ENCODE assay signal across 22 cellular contexts in genomic region chr5:82694886-82695285, GRCh38.
"Had no signal": no experiment of that assay in that cellular context is flagged by ENCODE, and none has a peak within 500 bp of the region (broad histone marks: within the 10 kb centered on the region; RNA-seq: fewer than 3 reads in every experiment).

No MANE protein-coding gene starts in this region.

- H3K27me3 Mint-ChIP-seq: effector memory CD8-positive, alpha-beta T cell; stimulated activated naive B cell treated with anti-CD40 and anti-IgM and Interleukin-4, amounts not matched to agents 10 μg/mL and 1 μg/mL and 100 μg/mL, for 72 hours had no signal

- H3K9me3 Mint-ChIP-seq: activated CD4-positive, alpha-beta T cell treated with anti-CD3 and anti-CD28 coated beads, Interleukin-2, amount 10 ng/mL, durations not matched to agents 7 days and 5 days; effector memory CD8-positive, alpha-beta T cell; nephron progenitor cell; stimulated activated naive B cell treated with anti-CD40 and anti-IgM and Interleukin-4, amounts not matched to agents 10 μg/mL and 1 μg/mL and 100 μg/mL, for 72 hours had no signal

- H3K36me3 ChIP-seq: cardiac muscle cell, left ventricle myocardium inferior, spleen, thoracic aorta, uterus had no signal

- ATAC-seq: effector memory CD8-positive, alpha-beta T cell; foreskin keratinocyte; stimulated activated naive B cell treated with anti-CD40 and anti-IgM and Interleukin-4, amounts not matched to agents 10 μg/mL and 1 μg/mL and 100 μg/mL, for 72 hours had no signal

- H3K4me3 Mint-ChIP-seq: activated CD4-positive, alpha-beta T cell treated with anti-CD3 and anti-CD28 coated beads, Interleukin-2, amount 10 ng/mL, durations not matched to agents 7 days and 5 days; effector memory CD8-positive, alpha-beta T cell; nephron progenitor cell; stimulated activated naive B cell treated with anti-CD40 and anti-IgM and Interleukin-4, amounts not matched to agents 10 μg/mL and 1 μg/mL and 100 μg/mL, for 72 hours had no signal

- H3K4me1 Mint-ChIP-seq: activated CD4-positive, alpha-beta T cell treated with anti-CD3 and anti-CD28 coated beads, Interleukin-2, amount 10 ng/mL, durations not matched to agents 7 days and 5 days; nephron progenitor cell; stimulated activated naive B cell treated with anti-CD40 and anti-IgM and Interleukin-4, amounts not matched to agents 10 μg/mL and 1 μg/mL and 100 μg/mL, for 72 hours had no signal

- H3K4me3 ChIP-seq: cardiac muscle cell, left ventricle myocardium inferior, spleen, thoracic aorta, uterus had no signal

- FAIRE-seq: keratinocyte had no signal

- H3K27ac Mint-ChIP-seq: activated CD4-positive, alpha-beta T cell treated with anti-CD3 and anti-CD28 coated beads, Interleukin-2, amount 10 ng/mL, durations not matched to agents 7 days and 5 days; effector memory CD8-positive, alpha-beta T cell; stimulated activated naive B cell treated with anti-CD40 and anti-IgM and Interleukin-4, amounts not matched to agents 10 μg/mL and 1 μg/mL and 100 μg/mL, for 72 hours had no signal

- H3K36me3 Mint-ChIP-seq: stimulated activated naive B cell treated with anti-CD40 and anti-IgM and Interleukin-4, amounts not matched to agents 10 μg/mL and 1 μg/mL and 100 μg/mL, for 72 hours had no signal

- H3K27me3 ChIP-seq: cardiac muscle cell, foreskin keratinocyte, spleen, uterus had no signal

- DNase-seq: activated CD4-positive, alpha-beta T cell treated with anti-CD3 and anti-CD28 coated beads, Interleukin-2, amount 10 ng/mL, durations not matched to agents 7 days and 5 days; activated CD8-positive, alpha-beta memory T cell treated with anti-CD3 and anti-CD28 coated beads, Interleukin-2, amount 50 U/mL, for 48 hours; activated effector memory CD4-positive, alpha-beta T cell treated with Interleukin-2 at 50 U/mL for 16 hours; activated naive CD4-positive, alpha-beta T cell treated with anti-CD3 and anti-CD28 coated beads, Interleukin-2, amount 50 U/mL, for 16 hours; activated T-cell treated with anti-CD3 and anti-CD28 coated beads, Interleukin-2, amount 50 U/mL, for 48 hours; effector memory CD8-positive, alpha-beta T cell; foreskin keratinocyte; hypothalamus; left ventricle myocardium inferior; mammary epithelial cell; midbrain; nephron progenitor cell; nucleus accumbens; retina; spleen; stimulated activated naive B cell treated with anti-CD40 and anti-IgM and Interleukin-4, amounts not matched to agents 10 μg/mL and 1 μg/mL and 100 μg/mL, for 72 hours; T-helper 1 cell; T1000; uterus had no signal
